6 cellular contexts compared by ENCODE assay signal in the genomic region with DNA sequence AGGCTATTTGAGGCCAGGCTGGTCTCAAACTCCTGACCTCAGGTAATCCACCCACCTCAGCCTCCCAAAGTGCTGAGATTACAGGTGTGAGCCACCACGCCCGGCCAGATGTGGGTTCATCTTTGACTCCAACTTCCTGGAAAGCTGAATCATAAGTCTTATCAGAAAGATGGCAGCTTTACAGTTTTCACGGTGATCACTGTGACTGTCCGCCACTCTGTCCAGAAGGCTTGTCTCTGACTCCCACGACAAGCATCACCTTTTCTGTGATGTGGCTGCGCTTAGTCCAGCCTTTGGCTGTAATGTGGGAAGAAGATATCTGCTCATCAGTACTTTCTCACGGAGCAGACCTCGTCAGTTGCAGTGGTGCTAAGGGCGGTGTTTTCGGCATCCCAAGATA.
"Had no signal": no experiment of that assay in that cellular context is flagged by ENCODE, and none has a peak within 500 bp of the region (broad histone marks: within the 10 kb centered on the region; RNA-seq: fewer than 3 reads in every experiment).

No MANE protein-coding gene starts in this region.

- H3K4me1 Mint-ChIP-seq: IgD-negative memory B cell had no signal

- ATAC-seq: HepG2 had no signal

- H3K27ac ChIP-seq: HL-60 had no signal

- H3K27me3 Mint-ChIP-seq: IgD-negative memory B cell had no signal

- FAIRE-seq: HepG2, HTR-8/SVneo had no signal

- H3K4me3 Mint-ChIP-seq: IgD-negative memory B cell had no signal

- H3K27ac Mint-ChIP-seq: IgD-negative memory B cell had no signal

- DNase-seq: IMR-90, KBM-7 had no signal
